23 cellular contexts compared by ENCODE assay signal in genomic region chr16:62585041-62585545, GRCh38.
"Had no signal": no experiment of that assay in that cellular context is flagged by ENCODE, and none has a peak within 500 bp of the region (broad histone marks: within the 10 kb centered on the region; RNA-seq: fewer than 3 reads in every experiment).

No MANE protein-coding gene starts in this region.

- H3K4me1 Mint-ChIP-seq: activated naive CD8-positive, alpha-beta T cell treated with anti-CD3 and anti-CD28 coated beads for 36 hours; nephron had no signal

- H3K27me3 Mint-ChIP-seq: activated naive CD8-positive, alpha-beta T cell treated with anti-CD3 and anti-CD28 coated beads for 36 hours had no signal

- H3K27ac Mint-ChIP-seq: activated naive CD4-positive, alpha-beta T cell treated with anti-CD3 and anti-CD28 coated beads for 36 hours; activated naive CD8-positive, alpha-beta T cell treated with anti-CD3 and anti-CD28 coated beads for 36 hours; brain; nephron had no signal

- H3K4me3 Mint-ChIP-seq: activated naive CD4-positive, alpha-beta T cell treated with anti-CD3 and anti-CD28 coated beads for 36 hours; activated naive CD8-positive, alpha-beta T cell treated with anti-CD3 and anti-CD28 coated beads for 36 hours; brain; nephron had no signal

- DNase-seq: activated CD4-positive, alpha-beta T cell treated with anti-CD3 and anti-CD28 coated beads for 48 hours; activated CD4-positive, alpha-beta T cell treated with anti-CD3 and anti-CD28 coated beads, Interleukin-2, amount 50 U/mL, for 48 hours; activated CD4-positive, CD25-positive, alpha-beta regulatory T cell; activated CD8-positive, alpha-beta memory T cell treated with anti-CD3 and anti-CD28 coated beads for 24 hours; activated effector memory CD4-positive, alpha-beta T cell treated with anti-CD3 and anti-CD28 coated beads, Interleukin-2, amount 50 U/mL, for 16 hours; activated naive CD4-positive, alpha-beta T cell treated with anti-CD3 and anti-CD28 coated beads for 36 hours; activated naive CD8-positive, alpha-beta T cell treated with anti-CD3 and anti-CD28 coated beads for 36 hours; adrenal gland; cortex of kidney; foreskin fibroblast; heart left ventricle; kidney glomerular epithelial cell; left lung; lower lobe of right lung; pancreas; psoas muscle; spleen; stimulated activated naive CD4-positive, alpha-beta T cell; T-helper 1 cell; trophoblast cell had no signal

- ATAC-seq: esophagus mucosa, heart left ventricle, left lung, lower lobe of right lung, pancreas, psoas muscle had no signal

- H3K36me3 Mint-ChIP-seq: activated naive CD8-positive, alpha-beta T cell treated with anti-CD3 and anti-CD28 coated beads for 36 hours; brain had no signal
